13 cellular contexts compared by ENCODE assay signal in the genomic region with DNA sequence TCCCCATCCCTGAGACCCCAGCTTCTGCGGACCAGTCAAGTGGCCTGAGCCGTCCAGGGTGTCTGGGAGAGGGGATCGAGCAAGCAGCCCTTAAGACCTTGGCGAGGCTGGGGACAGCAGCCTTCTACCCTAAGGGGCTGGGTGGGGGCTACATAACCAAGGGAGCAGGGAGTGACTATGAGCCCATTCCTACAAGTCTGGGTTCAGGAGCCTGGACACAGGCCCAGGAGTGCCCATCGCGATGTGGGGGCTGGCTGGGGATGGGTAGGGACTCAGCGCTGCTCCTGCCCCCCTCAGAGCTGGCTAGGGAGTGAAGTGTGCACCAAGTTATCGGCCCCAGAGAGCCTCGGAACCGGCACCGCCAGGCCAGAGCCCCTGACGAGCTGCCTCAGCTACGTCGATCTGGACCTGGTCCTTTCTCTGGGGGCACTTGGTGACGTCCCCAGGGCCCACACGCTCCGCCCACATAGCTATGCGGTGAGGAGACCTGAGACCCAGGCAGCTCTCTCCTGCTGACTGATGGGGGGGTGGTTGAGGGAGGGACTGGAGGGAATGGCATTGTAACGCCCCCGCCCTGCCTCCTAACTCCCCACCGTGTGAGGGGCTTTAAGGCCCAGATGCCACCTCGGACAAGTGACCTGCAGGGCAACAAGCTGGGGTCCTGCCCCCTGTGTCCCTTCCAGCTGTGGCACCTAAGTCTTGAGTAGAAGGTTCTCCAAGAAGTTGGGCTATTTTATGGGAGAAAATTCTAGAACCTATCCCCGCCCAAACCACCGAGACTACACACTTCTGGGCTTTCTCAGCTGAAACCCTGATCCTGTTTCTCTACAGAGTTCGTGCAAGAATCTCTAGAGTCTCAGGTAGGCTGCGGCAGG. TPM values are rescaled to one million over a fixed set of nuclear protein-coding genes. Genes with fewer than 3 reads are reported as not detected.
A peak's percentile ranks its signal among the peaks of the same experiment; 100 is the strongest.
DNase-seq lines count a peak whose midpoint lies in the region; ATAC-seq, FAIRE-seq and TF ChIP-seq lines count a peak whose summit lies in the region.
"Had no signal": no experiment of that assay in that cellular context is flagged by ENCODE, and none has a peak within 500 bp of the region (broad histone marks: within the 10 kb centered on the region; RNA-seq: fewer than 3 reads in every experiment).

No MANE protein-coding gene starts in this region.

- TF ChIP-seq EP300 in gastroesophageal sphincter (IDR thresholded peaks at IDR 0.05), result no peak

- no peak overlapping the region for H4K5ac ChIP-seq in mesendoderm (ENCODE audit: low read length)

- H2BK5ac ChIP-seq in mesendoderm (ENCODE audit: low read length), result no peak overlapping the region

- peaks cover 29% of the 10 kb centered on the region for H3K4me1 ChIP-seq in astrocyte (ENCODE audit: insufficient read depth, low read length)
- H3K4me1 ChIP-seq in mesendoderm (ENCODE audit: control insufficient read depth, low read depth, low read length), result peaks cover 10% of the 10 kb centered on the region
- H3K4me1 ChIP-seq in gastroesophageal sphincter, result peaks cover 0 to 29% (median 10%) of the 10 kb centered on the region in 3 donors
- H3K4me1 ChIP-seq: psoas muscle had no signal

- no peak overlapping the region for H3K9ac ChIP-seq in astrocyte (ENCODE audit: low read length)
- H3K9ac ChIP-seq in mesendoderm (ENCODE audit: low read length), result no peak overlapping the region

- H3K36me3 ChIP-seq in astrocyte (ENCODE audit: insufficient read depth, low read length), result no peaks in the 10 kb centered on the region
- H3K36me3 ChIP-seq in mesendoderm (ENCODE audit: control insufficient read depth, insufficient read depth, low read length), result no peaks in the 10 kb centered on the region
- peaks cover 0 to 33% of the 10 kb centered on the region in 2 donors for H3K36me3 ChIP-seq in gastroesophageal sphincter

- H3K9me3 ChIP-seq in CD4-positive, alpha-beta T cell (ENCODE audit: control insufficient read depth, low read length), result no peaks in the 10 kb centered on the region
- H3K9me3 ChIP-seq in astrocyte (ENCODE audit: insufficient read depth, low read depth, low read length) (no peaks in the 10 kb centered on the region), gastroesophageal sphincter (no peaks in the 10 kb centered on the region)
- H3K9me3 ChIP-seq: psoas muscle had no signal

- peak overlapping the region; percentile 73 for H3K27ac Mint-ChIP-seq in CD4-positive, alpha-beta T cell
- peak overlapping the region; percentile 59 for H3K27ac Mint-ChIP-seq in astrocyte (ENCODE audit: unreplicated experiment)

- H3K4me3 ChIP-seq in astrocyte (ENCODE audit: insufficient read depth, low read depth, low read length) (no peak overlapping the region), mesendoderm (ENCODE audit: low read length) (no peak overlapping the region), gastroesophageal sphincter (no peak overlapping the region)

- H3K27ac ChIP-seq in CD4-positive, alpha-beta T cell (ENCODE audit: low read depth, low read length), result no peak overlapping the region
- H3K27ac ChIP-seq in astrocyte (ENCODE audit: low read depth, low read length) (no peak overlapping the region), mesendoderm (ENCODE audit: low read depth, low read length) (no peak overlapping the region), gastroesophageal sphincter (no peak overlapping the region)
- H3K27ac ChIP-seq: psoas muscle had no signal

- FAIRE-seq in astrocyte (lab: Jason Lieb, UNC), result no peak

- H2AFZ ChIP-seq in astrocyte (ENCODE audit: low read depth, low read length), result no peak overlapping the region

- no peaks in the 10 kb centered on the region for H3K27me3 Mint-ChIP-seq in CD4-positive, alpha-beta T cell
- H3K27me3 Mint-ChIP-seq in astrocyte (ENCODE audit: low read depth, unreplicated experiment), result peaks cover 5% of the 10 kb centered on the region

- H3K23ac ChIP-seq in mesendoderm (ENCODE audit: low read length), result no peak overlapping the region

- CTCF ChIA-PET in CD4-positive, alpha-beta T cell (lab: Charles Lee), result interaction anchor here (1.0 to 1.3 kb wide), 2 partner anchors 11 to 17 kb away, joined by 3 to 6 read pairs; no protein-coding TSS in a partner anchor

- H2BK120ac ChIP-seq in mesendoderm (ENCODE audit: low read depth, low read length), result no peak overlapping the region

- H3K56ac ChIP-seq in mesendoderm (ENCODE audit: low read length), result no peak overlapping the region

- H3K79me2 ChIP-seq in astrocyte (ENCODE audit: insufficient read depth, low read length) (no peaks in the 10 kb centered on the region), mesendoderm (ENCODE audit: control insufficient read depth, insufficient read depth, low read length) (no peaks in the 10 kb centered on the region)

- H2AK5ac ChIP-seq in mesendoderm (ENCODE audit: low read length), result peak overlapping the region; percentile 14

- intact Hi-C loops in CD4-positive, alpha-beta T cell (cut with DNase I, micrococcal nuclease), result loop anchor here (1.0 kb wide), 2 partner anchors 12 to 15 kb away; partner anchors contain the start of genes FBXO24 (in 1 of the 2) and LRCH4 (in 1 of the 2)

- no peaks in the 10 kb centered on the region for H3K9me3 Mint-ChIP-seq in CD4-positive, alpha-beta T cell
- H3K9me3 Mint-ChIP-seq in astrocyte (ENCODE audit: unreplicated experiment), result no peaks in the 10 kb centered on the region

- no peak overlapping the region for H3K4ac ChIP-seq in mesendoderm (ENCODE audit: low read depth, low read length)

- no CpG with 5 or more reads among the region's 26 CpGs for WGBS in mesendoderm (ENCODE audit: extremely low coverage, insufficient coverage, low lambda C conversion rate)
- 80 to 85% methylated on average over 1 to 4 of the region's 26 CpGs for WGBS in gastroesophageal sphincter (ENCODE audit: low coverage in 1 of 2), 2 donors

- H3K4me3 Mint-ChIP-seq in CD4-positive, alpha-beta T cell, result peak overlapping the region; percentile 45
- no peak overlapping the region for H3K4me3 Mint-ChIP-seq in astrocyte (ENCODE audit: unreplicated experiment)

- H4K20me1 ChIP-seq in astrocyte (ENCODE audit: insufficient read depth, low read length), result no peaks in the 10 kb centered on the region

- TF ChIP-seq CTCF in CD4-positive, alpha-beta T cell (IDR thresholded peaks at IDR 0.05), result no peak
- no peak for TF ChIP-seq CTCF in astrocyte (IDR thresholded peaks at IDR 0.05; ENCODE audit: insufficient read depth, low read depth, low read length)
- TF ChIP-seq CTCF in gastroesophageal sphincter (IDR thresholded peaks at IDR 0.05), result no peak

- no peak overlapping the region for H3K18ac ChIP-seq in mesendoderm (ENCODE audit: low read length)

- no peak overlapping the region for H4K8ac ChIP-seq in mesendoderm (ENCODE audit: low read depth, low read length)

- no peak overlapping the region for H2BK15ac ChIP-seq in mesendoderm (replicated peaks; ENCODE audit: low read depth)

- peak; percentile 11 for TF ChIP-seq POLR2A in GM18505 (IDR thresholded peaks at IDR 0.05; ENCODE audit: borderline replicate concordance, extremely low read depth, insufficient read depth, insufficient read length)
- no peak for TF ChIP-seq POLR2A in gastroesophageal sphincter (IDR thresholded peaks at IDR 0.05)

- no peak overlapping the region for H3K4me2 ChIP-seq in astrocyte (ENCODE audit: low read length)
- no peak overlapping the region for H3K4me2 ChIP-seq in mesendoderm (ENCODE audit: low read length)

- H3K4me1 Mint-ChIP-seq in CD4-positive, alpha-beta T cell (ENCODE audit: low read depth), result peaks cover 34% of the 10 kb centered on the region
- peaks cover 6% of the 10 kb centered on the region for H3K4me1 Mint-ChIP-seq in astrocyte (ENCODE audit: low read depth, unreplicated experiment)

- H3K36me3 Mint-ChIP-seq in CD4-positive, alpha-beta T cell (ENCODE audit: low read depth), result peaks cover 32% of the 10 kb centered on the region
- H3K36me3 Mint-ChIP-seq in astrocyte (ENCODE audit: low read depth, unreplicated experiment), result peaks cover under 1% of the 10 kb centered on the region

- no peak for DNase-seq in CD4-positive, alpha-beta T cell
- DNase-seq in astrocyte (ENCODE audit: low read depth) (no peak), mesendoderm (peak; percentile 85), Kasumi-1 (lab: John Stamatoyannopoulos, UW) (no peak), NCI-H82 treated with DMSO at 0.1 percent for 48 hours (lab: John Stamatoyannopoulos, UW; ENCODE audit: unreplicated experiment) (no peak)
- DNase-seq: KG1; stimulated activated CD4-positive, alpha-beta T cell treated with anti-CD3 and anti-CD28 coated beads, Interleukin-2, amount 100 ng/mL, for 48 hours had no signal

- H3K79me1 ChIP-seq in mesendoderm (ENCODE audit: low read length), result no peaks in the 10 kb centered on the region

- H3K27me3 ChIP-seq in CD4-positive, alpha-beta T cell (ENCODE audit: control insufficient read depth, insufficient read depth, low read length), result no peaks in the 10 kb centered on the region
- H3K27me3 ChIP-seq in astrocyte (ENCODE audit: insufficient read depth, low read length) (no peaks in the 10 kb centered on the region), mesendoderm (ENCODE audit: insufficient read depth, low read length, poor library complexity) (no peaks in the 10 kb centered on the region), gastroesophageal sphincter (peaks cover 56% of the 10 kb centered on the region)

- POLR2A ChIA-PET in CD4-positive, alpha-beta T cell (lab: Charles Lee), result interaction anchor here (0.8 to 4.6 kb wide), 6 partner anchors 10 to 134 kb away, joined by 3 to 70 read pairs (median 4); partner anchors contain the start of genes FBXO24, LRCH4, MOSPD3 and POP7

- no peak for ATAC-seq in CD4-positive, alpha-beta T cell (ENCODE audit: poor library complexity)
- ATAC-seq in GM18505 (IDR thresholded peaks at IDR 0.05; ENCODE audit: unreplicated experiment) (no peak), gastroesophageal sphincter (no peak), GM19324 (IDR thresholded peaks at IDR 0.05; ENCODE audit: low FRiP score, unreplicated experiment) (no peak)

RNA-seq across cellular contexts. Expression of gene SAP25, which starts 2.5 kb away (rescaled TPM):
- total RNA-seq in CD4-positive, alpha-beta T cell, result 10 to 100 TPM; 52.0 to 53.4 TPM
- total RNA-seq in astrocyte, result 1.4 and 1.9 TPM in 2 replicates
- 3.2 TPM for polyA plus RNA-seq in mesendoderm (2013, experiment 1 of 2)
- polyA plus RNA-seq in mesendoderm (2013, experiment 2 of 2), result 3.2 TPM
- 1 to 10 TPM in 1 of 4 donors, not detected in 3; 5.6 TPM for total RNA-seq in gastroesophageal sphincter
- total RNA-seq: lung microvascular endothelial cell had no signal

RNA-seq across cellular contexts. Expression of gene LRCH4, which starts 14.7 kb away (rescaled TPM):
- 100 to 1,000 TPM; 313 to 317 TPM for total RNA-seq in CD4-positive, alpha-beta T cell
- 52.7 and 62.5 TPM in 2 replicates for total RNA-seq in astrocyte
- 20.9 TPM for polyA plus RNA-seq in mesendoderm (2013, experiment 1 of 2)
- 20.1 TPM for polyA plus RNA-seq in mesendoderm (2013, experiment 2 of 2)
- 10 to 100 TPM; 16.1 to 53.2 (median 50.0) TPM for total RNA-seq in gastroesophageal sphincter

RNA-seq across cellular contexts. Expression of gene FBXO24, which starts 14.9 kb away (rescaled TPM):
- under 1 TPM; 0.66 to 0.78 TPM for total RNA-seq in CD4-positive, alpha-beta T cell
- total RNA-seq in astrocyte (0.17 and 0.52 TPM in 2 replicates), gastroesophageal sphincter (1 to 10 TPM in 2 of 4 donors, not detected in 2; 1.8 to 1.9 TPM)
- 0.13 TPM for polyA plus RNA-seq in mesendoderm (2013, experiment 1 of 2)
- 0.11 TPM for polyA plus RNA-seq in mesendoderm (2013, experiment 2 of 2)
- total RNA-seq: glomerular endothelial cell had no signal

RNA-seq across cellular contexts. Expression of gene PCOLCE, which starts 31.0 kb away (rescaled TPM):
- total RNA-seq in CD4-positive, alpha-beta T cell, result 1 to 10 TPM; 6.7 to 7.5 TPM
- total RNA-seq in astrocyte (10.8 and 15.5 TPM in 2 replicates), gastroesophageal sphincter (10 to 100 TPM in 3 of 4 donors, 1 to 10 TPM in 1; 6.8 to 42.5 (median 16.6) TPM)
- polyA plus RNA-seq in mesendoderm (2013, experiment 1 of 2), result 32.1 TPM
- polyA plus RNA-seq in mesendoderm (2013, experiment 2 of 2), result 33.1 TPM
- total RNA-seq: lung microvascular endothelial cell had no signal

RNA-seq across cellular contexts. Expression of gene AGFG2, which starts 32.2 kb away (rescaled TPM):
- 1 to 10 TPM; 6.6 to 9.9 TPM for total RNA-seq in CD4-positive, alpha-beta T cell
- total RNA-seq in astrocyte (6.2 and 7.1 TPM in 2 replicates), gastroesophageal sphincter (10 to 100 TPM; 26.0 to 60.1 (median 36.6) TPM)
- polyA plus RNA-seq in mesendoderm (2013, experiment 1 of 2), result 5.6 TPM
- 5.4 TPM for polyA plus RNA-seq in mesendoderm (2013, experiment 2 of 2)

Comparison
In these comparisons a context has a peak if more than half of its experiments do, and no peak if none do; other contexts are left out.
1. RNA of gene SAP25, which starts 2.5 kb away (total RNA-seq): 52.0 to 53.4 TPM in CD4-positive, alpha-beta T cell; 1.4 to 1.9 TPM in astrocyte and 5.6 TPM in gastroesophageal sphincter; every median in the first group is over 4 times any median in the second.